18 cellular contexts compared by ENCODE assay signal in genomic region chr1:99657213-99658030, GRCh38. TPM values are rescaled to one million over a fixed set of nuclear protein-coding genes. Genes with fewer than 3 reads are reported as not detected.
DNase-seq lines count a peak whose midpoint lies in the region; ATAC-seq and TF ChIP-seq lines count a peak whose summit lies in the region.
"Had no signal": no experiment of that assay in that cellular context is flagged by ENCODE, and none has a peak within 500 bp of the region (broad histone marks: within the 10 kb centered on the region; RNA-seq: fewer than 3 reads in every experiment).

No MANE protein-coding gene starts in this region.

- DNase-seq in RWPE1 (ENCODE audit: low spot score), result no peak
- peak; percentile 83 for DNase-seq in epithelial cell of esophagus (ENCODE audit: low read depth)
- DNase-seq in iris pigment epithelial cell (ENCODE audit: low read depth), result peak; percentile 21
- no peak for DNase-seq in DMS114 treated with DMSO at 0.1 percent for 48 hours (lab: John Stamatoyannopoulos, UW; ENCODE audit: unreplicated experiment)
- no peak for DNase-seq in osteoblast (ENCODE audit: insufficient read length, low spot score, missing footprints)
- no peak for DNase-seq in substantia nigra (lab: John Stamatoyannopoulos, UW)
- DNase-seq: activated CD4-positive, alpha-beta T cell treated with anti-CD3 and anti-CD28 coated beads, Interleukin-2, amount 50 U/mL, for 4 hours; activated naive CD4-positive, alpha-beta T cell treated with anti-CD3 and anti-CD28 coated beads for 36 hours; aorta; CD8-positive, alpha-beta T cell; DND-41; hippocampal formation; NCI-H1930; sigmoid colon; stimulated activated CD4-positive, alpha-beta T cell treated with anti-CD3 and anti-CD28 coated beads, Interleukin-2, amount 100 ng/mL, for 24 hours had no signal

- H2AFZ ChIP-seq in osteoblast (ENCODE audit: low read length), result no peak overlapping the region

- H3K4me3 ChIP-seq in epithelial cell of esophagus (ENCODE audit: low read length) (no peak overlapping the region), skeletal muscle tissue (ENCODE audit: low read length in 3 of 3) (peak overlapping the region in 2 of 3 donors; percentile 15 to 20), osteoblast (ENCODE audit: insufficient read depth, low read length) (no peak overlapping the region)
- H3K4me3 ChIP-seq: sigmoid colon had no signal

- no peak for TF ChIP-seq CTCF in RWPE1 (conservative IDR thresholded peaks at IDR 0.05; ENCODE audit: low read depth)
- no peak for TF ChIP-seq CTCF in epithelial cell of esophagus (IDR thresholded peaks at IDR 0.05; ENCODE audit: insufficient read depth, low read depth, low read length, missing control alignments)
- no peak for TF ChIP-seq CTCF in osteoblast (IDR thresholded peaks at IDR 0.05; ENCODE audit: extremely low read depth, low read depth, low read length)

- no peak overlapping the region for H3K4me2 ChIP-seq in osteoblast (ENCODE audit: insufficient read depth, low read length)

- POLR2A ChIA-PET in RWPE1 (lab: Yijun Ruan, JAX; ENCODE audit: low non-redundant PET), result no interaction called here

- no peaks in the 10 kb centered on the region for H3K36me3 ChIP-seq in skeletal muscle tissue (ENCODE audit: control insufficient read depth in 3 of 3, insufficient read depth in 3 of 3, low read length in 3 of 3)
- no peaks in the 10 kb centered on the region for H3K36me3 ChIP-seq in osteoblast (ENCODE audit: insufficient read depth, low read length)
- H3K36me3 ChIP-seq: sigmoid colon had no signal

- H3K9me3 ChIP-seq in skeletal muscle tissue (ENCODE audit: control insufficient read depth in 3 of 3, low read length in 3 of 3), result no peaks in the 10 kb centered on the region
- no peaks in the 10 kb centered on the region for H3K9me3 ChIP-seq in osteoblast (ENCODE audit: low read depth, low read length)
- H3K9me3 ChIP-seq: sigmoid colon had no signal

- H3K9ac ChIP-seq in skeletal muscle tissue (ENCODE audit: low read depth in 1 of 3, low read length in 3 of 3), result no peak overlapping the region

- H3K79me2 ChIP-seq in osteoblast (ENCODE audit: insufficient read depth, low read length), result no peaks in the 10 kb centered on the region

- H3K27me3 ChIP-seq in skeletal muscle tissue (ENCODE audit: control insufficient read depth in 3 of 3, insufficient read depth in 3 of 3, low read length in 3 of 3), result no peaks in the 10 kb centered on the region
- H3K27me3 ChIP-seq in osteoblast (ENCODE audit: insufficient read depth, low read length), result no peaks in the 10 kb centered on the region
- H3K27me3 ChIP-seq: sigmoid colon had no signal

- H3K4me1 ChIP-seq in skeletal muscle tissue (ENCODE audit: control insufficient read depth in 3 of 3, insufficient read depth in 3 of 3, low read length in 3 of 3) (peaks cover 41 to 65% (median 55%) of the 10 kb centered on the region in 3 donors), osteoblast (ENCODE audit: insufficient read depth, low read length) (peaks cover 25% of the 10 kb centered on the region)

- no peak for ATAC-seq in HG03442 (IDR thresholded peaks at IDR 0.05; ENCODE audit: unreplicated experiment)
- ATAC-seq: CD8-positive, alpha-beta T cell had no signal

- CTCF ChIA-PET in RWPE1 (lab: Yijun Ruan, JAX), result no interaction called here

- peak overlapping the region; percentile 87 for H3K27ac ChIP-seq in RWPE1
- peak overlapping the region; percentile 64 for H3K27ac ChIP-seq in skeletal muscle tissue (ENCODE audit: low read depth, low read length)
- no peak overlapping the region for H3K27ac ChIP-seq in osteoblast (ENCODE audit: low read depth, low read length)
- H3K27ac ChIP-seq in substantia nigra (ENCODE audit: low read depth, low read length, poor library complexity, severe bottlenecking), result no peak overlapping the region
- H3K27ac ChIP-seq: HL-60 had no signal

- H4K20me1 ChIP-seq in osteoblast (ENCODE audit: insufficient read depth, low read length), result no peaks in the 10 kb centered on the region

RNA-seq across cellular contexts. Expression of gene PALMD, which starts 11.5 kb away (rescaled TPM):
- 46.4 TPM for total RNA-seq in skeletal muscle tissue
- 2.5 and 5.6 TPM in 2 replicates for total RNA-seq in osteoblast
- total RNA-seq: activated naive CD4-positive, alpha-beta T cell treated with anti-CD3 and anti-CD28 coated beads for 36 hours; CD8-positive, alpha-beta T cell had no signal

Comparison
In these comparisons a context has a peak if more than half of its experiments do, and no peak if none do; other contexts are left out.
1. DNase-seq: peak in epithelial cell of esophagus (single experiment) and iris pigment epithelial cell (single experiment); none in RWPE1 (single experiment), DMS114 treated with DMSO at 0.1 percent for 48 hours (single experiment), osteoblast (single experiment) and substantia nigra (0 of 49).
2. H3K27ac ChIP-seq: peak in RWPE1 (single experiment) and skeletal muscle tissue (single experiment); none in osteoblast (single experiment) and substantia nigra (single experiment).
3. H3K4me3 ChIP-seq: peak in skeletal muscle tissue (2 of 3); none in epithelial cell of esophagus (single experiment) and osteoblast (single experiment).